Comparison of ENCODE assay signal across 8 cellular contexts in the genomic region with DNA sequence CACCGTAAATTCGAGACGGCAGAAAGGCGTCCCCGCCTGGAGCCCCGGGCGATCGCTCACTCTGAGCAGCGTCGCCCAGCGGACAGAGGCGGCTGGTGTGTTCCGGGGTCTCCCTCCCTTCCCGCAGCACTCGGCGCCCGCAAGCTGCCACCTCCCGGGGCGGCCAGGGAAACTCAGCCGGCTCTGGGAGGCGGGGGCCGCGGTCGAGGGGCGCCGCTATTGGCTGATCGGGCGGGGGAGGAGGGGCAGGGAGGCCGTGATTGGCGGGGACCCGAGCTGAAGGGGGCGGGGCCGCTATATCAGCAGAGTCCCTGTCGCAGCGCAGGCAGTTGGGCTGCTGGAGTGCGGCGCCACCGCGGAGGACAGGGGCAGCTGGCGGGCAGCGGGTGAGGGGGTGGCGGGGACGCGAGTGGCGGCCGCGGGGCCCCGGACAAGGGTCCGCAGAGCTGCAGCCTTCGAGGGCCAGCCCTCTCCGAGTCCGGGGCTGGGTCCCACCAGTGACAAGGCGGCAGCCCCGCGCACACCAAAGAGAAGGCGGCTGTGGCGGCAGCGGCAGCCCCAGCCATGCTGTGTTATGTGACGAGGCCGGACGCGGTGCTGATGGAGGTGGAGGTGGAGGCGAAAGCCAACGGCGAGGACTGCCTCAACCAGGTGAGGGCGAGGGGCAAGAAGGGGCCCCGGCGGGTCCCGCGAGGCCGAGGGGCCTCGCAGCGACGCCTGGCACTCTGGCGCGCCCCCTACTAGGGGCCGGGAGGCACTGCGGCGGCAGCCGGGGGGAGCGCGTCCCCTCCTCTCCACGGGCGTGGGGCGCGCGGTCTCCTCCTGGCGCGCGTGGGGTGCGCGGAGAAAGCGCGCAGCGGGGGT. TPM values are rescaled to one million over a fixed set of nuclear protein-coding genes. Genes with fewer than 3 reads are reported as not detected.
DNase-seq lines count a peak whose midpoint lies in the region; TF ChIP-seq lines count a peak whose summit lies in the region.

A gene (plus strand): TSS at position 328 of the 864 bp plus-strand sequence. CDS start 237 bp downstream, at position 565.

- DNase-seq in COR-L47 (lab: John Stamatoyannopoulos, UW) (peak; percentile 95), GM20000 (ENCODE audit: low spot score) (peak; percentile 98), HT-29 (ENCODE audit: low spot score) (peak; percentile 95), NK-92 (lab: John Stamatoyannopoulos, UW; ENCODE audit: unreplicated experiment) (peak; percentile 77), lung microvascular endothelial cell (ENCODE audit: low read depth in 2 of 2) (peak; percentile 95 to 96)
- DNase-seq in activated CD8-positive, alpha-beta memory T cell treated with anti-CD3 and anti-CD28 coated beads for 1 hour (ENCODE audit: extremely low read depth in 1 of 2, low read depth in 1 of 2), result peak; percentile 97
- DNase-seq in effector CD4-positive, alpha-beta T cell, result peak; percentile 97
- DNase-seq in stimulated activated CD4-positive, alpha-beta T cell treated with anti-CD3 and anti-CD28 coated beads, TNF-alpha, amount 100 ng/mL, for 4 hours (ENCODE audit: low read depth in 3 of 3), result peak; percentile 96 to 97 (median 96)

- peak; percentile 78 for TF ChIP-seq CTCF in GM20000 (IDR thresholded peaks at IDR 0.05; ENCODE audit: extremely low read depth, missing control alignments)

RNA-seq across cellular contexts. Expression of the gene that starts here (rescaled TPM):
- total RNA-seq in HT-29 (2014; rRNA removed; shearing (Covaris generic)), result 16.3 and 26.0 TPM in 2 replicates
- total RNA-seq in lung microvascular endothelial cell, result 19.2 and 39.9 TPM in 2 replicates

Comparison
In these comparisons a context has a peak if more than half of its experiments do, and no peak if none do; other contexts are left out.
1. Peak in every context shown above with its lines: DNase-seq.